Comparison of ENCODE assay signal across 24 cellular contexts in genomic region chr1:112146201-112146715, GRCh38.
"Had no signal": no experiment of that assay in that cellular context is flagged by ENCODE, and none has a peak within 500 bp of the region (broad histone marks: within the 10 kb centered on the region; RNA-seq: fewer than 3 reads in every experiment).

No MANE protein-coding gene starts in this region.

- ATAC-seq: activated CD4-positive, alpha-beta T cell treated with anti-CD3 and anti-CD28 coated beads for 36 hours; left cardiac atrium; mucosa of descending colon; pancreas; right cardiac atrium had no signal

- H3K27ac ChIP-seq: breast epithelium, esophagus squamous epithelium, pancreas, thoracic aorta had no signal

- H3K4me3 ChIP-seq: breast epithelium, esophagus squamous epithelium, gastrocnemius medialis, mucosa of descending colon, pancreas, thoracic aorta had no signal

- DNase-seq: activated B cell treated with CpG ODN at 0.5 μM for 24 hours; activated CD4-positive, alpha-beta T cell treated with anti-CD3 and anti-CD28 coated beads for 36 hours; activated CD4-positive, alpha-beta T cell treated with anti-CD3 and anti-CD28 coated beads, Interleukin-2, amount 50 U/mL, for 4 hours; activated CD8-positive, alpha-beta memory T cell treated with anti-CD3 and anti-CD28 coated beads, Interleukin-2, amount 50 U/mL, for 48 hours; activated naive CD4-positive, alpha-beta T cell treated with anti-CD3 and anti-CD28 coated beads for 36 hours; activated naive CD8-positive, alpha-beta T cell treated with anti-CD3 and anti-CD28 coated beads, Interleukin-2, amount 10 ng/mL, durations not matched to agents 7 days and 5 days; activated T-cell treated with anti-CD3 and anti-CD28 coated beads, Interleukin-2, amount 50 U/mL, for 48 hours; amniotic stem cell; cortex of kidney; endodermal cell; esophagus squamous epithelium; gastrocnemius medialis; head of caudate nucleus; islet precursor cell; left cardiac atrium; mesenchymal stem cell; mucosa of descending colon; nephron progenitor cell; pancreas; right cardiac atrium; stimulated activated CD4-positive, alpha-beta T cell treated with anti-CD3 and anti-CD28 coated beads, Interleukin-4, amount 100 ng/mL, for 24 hours; stimulated activated naive CD4-positive, alpha-beta T cell treated with Interleukin-2 at 50 U/mL for 16 hours had no signal

- H3K36me3 ChIP-seq: breast epithelium, esophagus squamous epithelium, gastrocnemius medialis, pancreas, thoracic aorta had no signal

- H3K27me3 ChIP-seq: gastrocnemius medialis, pancreas had no signal

- H3K9me3 ChIP-seq: pancreas had no signal

- H3K4me1 ChIP-seq: breast epithelium, esophagus squamous epithelium had no signal
